Comparison of ENCODE assay signal across 1 cellular context in the genomic region with DNA sequence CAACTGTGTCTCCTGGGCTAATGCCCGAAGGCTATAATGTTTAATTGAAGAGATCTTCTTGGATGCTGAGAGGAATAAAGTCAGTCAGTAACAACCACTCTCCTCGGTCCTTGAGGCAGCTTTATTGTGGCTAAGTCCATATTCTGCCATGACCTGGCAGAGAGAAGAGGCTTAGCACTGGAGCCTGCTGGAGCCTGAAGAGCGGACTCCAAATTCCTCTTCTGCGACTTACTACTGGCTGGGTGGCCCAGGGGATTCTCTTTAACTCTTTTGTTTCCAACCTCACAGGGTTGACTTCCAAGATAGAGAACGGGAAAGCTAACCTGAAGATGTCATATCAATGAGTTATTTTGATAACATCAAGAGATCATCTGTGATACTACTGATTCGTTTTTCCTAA.
TF ChIP-seq lines count a peak whose summit lies in the region.

No MANE protein-coding gene starts in this region.

TF ChIP-seq in endothelial cell of umbilical vein, 7 proteins besides CTCF, POLR2A, EP300 and RAD21:
- TF ChIP-seq POLR2AphosphoS5 (IDR thresholded peaks at IDR 0.05; ENCODE audit: insufficient read depth, low read depth, low read length): no peak
- TF ChIP-seq GATA2 (IDR thresholded peaks at IDR 0.05; ENCODE audit: insufficient read depth, insufficient read length, low read depth, low read length): no peak
- no peak for TF ChIP-seq MAX (IDR thresholded peaks at IDR 0.05; ENCODE audit: insufficient read depth, insufficient read length)
- no peak for TF ChIP-seq MYC (IDR thresholded peaks at IDR 0.05; ENCODE audit: low read depth, low read length)
- no peak for TF ChIP-seq FOS (IDR thresholded peaks at IDR 0.05; ENCODE audit: borderline replicate concordance, insufficient read depth, low read length)
- no peak for TF ChIP-seq EZH2 (IDR thresholded peaks at IDR 0.05; ENCODE audit: borderline replicate concordance, low read depth, low read length, severe bottlenecking)
- TF ChIP-seq JUN (IDR thresholded peaks at IDR 0.05; ENCODE audit: borderline replicate concordance, insufficient read depth, insufficient read length, low read depth): no peak
TF ChIP-seq in endothelial cell of umbilical vein: peak in this region for 0.
